1 cellular context compared by ENCODE assay signal in the genomic region with DNA sequence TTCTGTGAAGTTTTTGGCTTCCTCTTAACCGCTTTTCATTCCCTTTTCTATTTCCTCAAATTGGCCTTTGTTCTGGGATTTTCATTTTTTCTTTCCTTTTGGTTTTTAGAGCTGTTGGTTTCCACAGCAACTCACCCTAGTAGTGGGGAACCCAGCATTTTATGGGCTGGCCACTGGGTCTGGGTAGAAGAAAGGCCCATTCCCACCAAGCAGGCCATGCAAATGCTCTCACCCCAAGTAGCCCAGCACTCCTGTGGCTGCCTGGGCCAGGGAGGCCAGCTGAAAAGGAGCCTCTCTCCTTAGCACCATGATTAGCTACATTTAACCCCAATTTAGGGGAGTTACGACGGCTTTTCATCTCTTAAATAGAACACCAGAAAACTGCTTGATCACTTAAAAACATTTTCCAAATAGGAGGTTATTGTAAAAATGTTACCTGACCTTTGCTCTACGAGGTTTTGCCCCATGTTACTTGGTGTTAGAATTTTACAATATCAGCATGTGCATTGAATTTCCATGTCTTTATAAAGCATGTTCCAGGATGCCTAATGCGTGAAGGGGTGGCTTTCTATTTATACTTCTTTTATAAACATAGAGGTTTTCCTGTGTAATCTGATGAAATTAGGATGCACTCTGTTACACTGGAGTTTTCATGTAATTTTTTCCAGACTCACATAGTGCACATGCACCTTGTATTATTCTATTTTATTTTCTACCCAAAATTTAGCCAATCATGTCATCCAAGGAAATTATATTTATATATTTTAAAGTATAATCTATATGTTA.
TF ChIP-seq lines count a peak whose summit lies in the region.

No MANE protein-coding gene starts in this region.

TF ChIP-seq in WTC11, 78 proteins besides CTCF, POLR2A, EP300 and RAD21 (continued from another document):
- TF ChIP-seq, protein P1, sequence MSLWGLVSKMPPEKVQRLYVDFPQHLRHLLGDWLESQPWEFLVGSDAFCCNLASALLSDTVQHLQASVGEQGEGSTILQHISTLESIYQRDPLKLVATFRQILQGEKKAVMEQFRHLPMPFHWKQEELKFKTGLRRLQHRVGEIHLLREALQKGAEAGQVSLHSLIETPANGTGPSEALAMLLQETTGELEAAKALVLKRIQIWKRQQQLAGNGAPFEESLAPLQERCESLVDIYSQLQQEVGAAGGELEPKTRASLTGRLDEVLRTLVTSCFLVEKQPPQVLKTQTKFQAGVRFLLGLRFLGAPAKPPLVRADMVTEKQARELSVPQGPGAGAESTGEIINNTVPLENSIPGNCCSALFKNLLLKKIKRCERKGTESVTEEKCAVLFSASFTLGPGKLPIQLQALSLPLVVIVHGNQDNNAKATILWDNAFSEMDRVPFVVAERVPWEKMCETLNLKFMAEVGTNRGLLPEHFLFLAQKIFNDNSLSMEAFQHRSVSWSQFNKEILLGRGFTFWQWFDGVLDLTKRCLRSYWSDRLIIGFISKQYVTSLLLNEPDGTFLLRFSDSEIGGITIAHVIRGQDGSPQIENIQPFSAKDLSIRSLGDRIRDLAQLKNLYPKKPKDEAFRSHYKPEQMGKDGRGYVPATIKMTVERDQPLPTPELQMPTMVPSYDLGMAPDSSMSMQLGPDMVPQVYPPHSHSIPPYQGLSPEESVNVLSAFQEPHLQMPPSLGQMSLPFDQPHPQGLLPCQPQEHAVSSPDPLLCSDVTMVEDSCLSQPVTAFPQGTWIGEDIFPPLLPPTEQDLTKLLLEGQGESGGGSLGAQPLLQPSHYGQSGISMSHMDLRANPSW (CRISPR knock-in tag; conservative IDR thresholded peaks at IDR 0.05; ENCODE audit: low read depth) = no peak
- TF ChIP-seq, protein P2, sequence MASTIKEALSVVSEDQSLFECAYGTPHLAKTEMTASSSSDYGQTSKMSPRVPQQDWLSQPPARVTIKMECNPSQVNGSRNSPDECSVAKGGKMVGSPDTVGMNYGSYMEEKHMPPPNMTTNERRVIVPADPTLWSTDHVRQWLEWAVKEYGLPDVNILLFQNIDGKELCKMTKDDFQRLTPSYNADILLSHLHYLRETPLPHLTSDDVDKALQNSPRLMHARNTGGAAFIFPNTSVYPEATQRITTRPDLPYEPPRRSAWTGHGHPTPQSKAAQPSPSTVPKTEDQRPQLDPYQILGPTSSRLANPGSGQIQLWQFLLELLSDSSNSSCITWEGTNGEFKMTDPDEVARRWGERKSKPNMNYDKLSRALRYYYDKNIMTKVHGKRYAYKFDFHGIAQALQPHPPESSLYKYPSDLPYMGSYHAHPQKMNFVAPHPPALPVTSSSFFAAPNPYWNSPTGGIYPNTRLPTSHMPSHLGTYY (CRISPR knock-in tag; IDR thresholded peaks at IDR 0.05) = no peak
- TF ChIP-seq, protein P3, sequence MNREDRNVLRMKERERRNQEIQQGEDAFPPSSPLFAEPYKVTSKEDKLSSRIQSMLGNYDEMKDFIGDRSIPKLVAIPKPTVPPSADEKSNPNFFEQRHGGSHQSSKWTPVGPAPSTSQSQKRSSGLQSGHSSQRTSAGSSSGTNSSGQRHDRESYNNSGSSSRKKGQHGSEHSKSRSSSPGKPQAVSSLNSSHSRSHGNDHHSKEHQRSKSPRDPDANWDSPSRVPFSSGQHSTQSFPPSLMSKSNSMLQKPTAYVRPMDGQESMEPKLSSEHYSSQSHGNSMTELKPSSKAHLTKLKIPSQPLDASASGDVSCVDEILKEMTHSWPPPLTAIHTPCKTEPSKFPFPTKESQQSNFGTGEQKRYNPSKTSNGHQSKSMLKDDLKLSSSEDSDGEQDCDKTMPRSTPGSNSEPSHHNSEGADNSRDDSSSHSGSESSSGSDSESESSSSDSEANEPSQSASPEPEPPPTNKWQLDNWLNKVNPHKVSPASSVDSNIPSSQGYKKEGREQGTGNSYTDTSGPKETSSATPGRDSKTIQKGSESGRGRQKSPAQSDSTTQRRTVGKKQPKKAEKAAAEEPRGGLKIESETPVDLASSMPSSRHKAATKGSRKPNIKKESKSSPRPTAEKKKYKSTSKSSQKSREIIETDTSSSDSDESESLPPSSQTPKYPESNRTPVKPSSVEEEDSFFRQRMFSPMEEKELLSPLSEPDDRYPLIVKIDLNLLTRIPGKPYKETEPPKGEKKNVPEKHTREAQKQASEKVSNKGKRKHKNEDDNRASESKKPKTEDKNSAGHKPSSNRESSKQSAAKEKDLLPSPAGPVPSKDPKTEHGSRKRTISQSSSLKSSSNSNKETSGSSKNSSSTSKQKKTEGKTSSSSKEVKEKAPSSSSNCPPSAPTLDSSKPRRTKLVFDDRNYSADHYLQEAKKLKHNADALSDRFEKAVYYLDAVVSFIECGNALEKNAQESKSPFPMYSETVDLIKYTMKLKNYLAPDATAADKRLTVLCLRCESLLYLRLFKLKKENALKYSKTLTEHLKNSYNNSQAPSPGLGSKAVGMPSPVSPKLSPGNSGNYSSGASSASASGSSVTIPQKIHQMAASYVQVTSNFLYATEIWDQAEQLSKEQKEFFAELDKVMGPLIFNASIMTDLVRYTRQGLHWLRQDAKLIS (CRISPR knock-in tag; IDR thresholded peaks at IDR 0.05; ENCODE audit: borderline replicate concordance) = no peak
- TF ChIP-seq IRF2 (CRISPR knock-in tag; IDR thresholded peaks at IDR 0.05; ENCODE audit: borderline replicate concordance, low read depth) = no peak
- no peak for TF ChIP-seq ZNF396 (CRISPR knock-in tag; IDR thresholded peaks at IDR 0.05; ENCODE audit: borderline replicate concordance)
